In the genomic region with DNA sequence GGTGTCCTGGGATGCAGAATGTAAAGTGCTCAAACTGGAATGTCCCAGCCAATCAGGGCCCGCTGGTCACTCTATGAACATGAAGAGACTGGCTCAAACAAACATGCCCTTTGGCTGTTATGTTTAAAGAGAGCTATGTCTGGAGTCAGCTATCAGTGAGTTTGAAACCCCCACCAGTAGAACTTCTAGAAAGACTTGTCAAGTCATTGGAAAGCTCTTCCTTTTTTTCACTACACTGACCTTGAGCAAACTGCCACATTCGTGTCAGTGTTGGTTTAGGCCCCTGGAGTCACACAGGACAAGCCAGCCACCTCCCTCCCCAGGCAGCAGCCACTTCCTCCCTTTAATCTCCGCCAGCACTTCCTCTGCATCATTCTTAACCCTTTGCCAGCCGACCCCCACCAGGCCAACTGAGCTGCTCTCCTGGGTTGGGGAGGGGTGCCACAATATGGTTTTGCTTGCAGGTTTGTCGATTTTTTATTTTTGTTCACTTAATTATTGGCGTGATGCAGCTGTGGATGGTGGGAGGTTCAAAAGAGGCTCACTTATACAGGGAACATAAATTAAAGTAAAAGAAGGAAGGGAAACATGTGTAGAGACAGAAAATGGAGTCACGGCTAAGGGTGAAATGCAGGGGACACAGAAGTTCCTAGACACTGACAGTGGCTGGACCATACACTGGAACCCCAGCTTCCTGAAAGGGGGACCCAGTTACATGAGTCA, we compare ENCODE assay signal across 9 cellular contexts. TPM values are rescaled to one million over a fixed set of nuclear protein-coding genes. Genes with fewer than 3 reads are reported as not detected.
DNase-seq lines count a peak whose midpoint lies in the region; TF ChIP-seq lines count a peak whose summit lies in the region.
"Had no signal": no experiment of that assay in that cellular context is flagged by ENCODE, and none has a peak within 500 bp of the region (broad histone marks: within the 10 kb centered on the region; RNA-seq: fewer than 3 reads in every experiment).

No MANE protein-coding gene starts in this region.

- H3K9me3 Mint-ChIP-seq in osteocyte (ENCODE audit: unreplicated experiment): no peaks in the 10 kb centered on the region

- TF ChIP-seq EP300 in esophagus muscularis mucosa (IDR thresholded peaks at IDR 0.05): no peak

- CTCF ChIA-PET in RWPE1 (lab: Yijun Ruan, JAX): interaction anchor here (0.6 kb wide), 1 partner anchor 132 kb away, joined by 9 read pairs; no protein-coding TSS in a partner anchor

- TF ChIP-seq POLR2A in esophagus muscularis mucosa (IDR thresholded peaks at IDR 0.05; ENCODE audit: low read depth): no peak

- H3K4me3 ChIP-seq in esophagus muscularis mucosa: no peak overlapping the region

- POLR2A ChIA-PET in RWPE1 (lab: Yijun Ruan, JAX; ENCODE audit: low non-redundant PET): interaction anchor here (0.5 kb wide), 1 partner anchor 206 kb away, joined by 4 read pairs; no protein-coding TSS in a partner anchor

- H3K4me1 Mint-ChIP-seq in osteocyte (ENCODE audit: unreplicated experiment): peaks cover 64% of the 10 kb centered on the region

- H3K36me3 ChIP-seq in esophagus muscularis mucosa: no peaks in the 10 kb centered on the region

- H3K27ac Mint-ChIP-seq in osteocyte (ENCODE audit: unreplicated experiment): peak overlapping the region; percentile 96

- H3K4me3 Mint-ChIP-seq in osteocyte (ENCODE audit: unreplicated experiment): peak overlapping the region; percentile 10

- H3K27me3 ChIP-seq in esophagus muscularis mucosa: peaks cover 0 to 4% (median 0%) of the 10 kb centered on the region in 4 donors
- H3K27me3 ChIP-seq: foreskin keratinocyte had no signal

- no peaks in the 10 kb centered on the region for H3K27me3 Mint-ChIP-seq in osteocyte (ENCODE audit: unreplicated experiment)

- H3K36me3 Mint-ChIP-seq in osteocyte (ENCODE audit: unreplicated experiment): peaks cover 20% of the 10 kb centered on the region

- TF ChIP-seq CTCF in esophagus muscularis mucosa (IDR thresholded peaks at IDR 0.05) (no peak), osteocyte (IDR thresholded peaks at IDR 0.05) (no peak), RWPE1 (conservative IDR thresholded peaks at IDR 0.05; ENCODE audit: low read depth) (no peak)

- peak overlapping the region; percentile 45 to 53 (median 47) for H3K27ac ChIP-seq in esophagus muscularis mucosa (replicated peaks in 1 of 4)
- H3K27ac ChIP-seq in RWPE1: no peak overlapping the region
- H3K27ac ChIP-seq: foreskin keratinocyte had no signal

- intact Hi-C loops in esophagus muscularis mucosa (cut with DNase I): no loop called here

- DNase-seq in EH (ENCODE audit: low read depth): peak; percentile 9
- DNase-seq in RPMI7951 (ENCODE audit: low read depth): peak; percentile 73
- DNase-seq in esophagus muscularis mucosa (ENCODE audit: extremely low spot score): no peak
- no peak for DNase-seq in osteocyte (ENCODE audit: extremely low spot score, unreplicated experiment)
- DNase-seq in RWPE1 (ENCODE audit: low spot score): no peak
- DNase-seq in stimulated activated CD8-positive, alpha-beta memory T cell treated with anti-CD3 and anti-CD28 coated beads, Interleukin-4, amount 100 ng/mL, for 48 hours: no peak
- DNase-seq in foreskin melanocyte: no peak
- DNase-seq in HPDE6-E6E7 (ENCODE audit: extremely low spot score): no peak
- DNase-seq: foreskin keratinocyte had no signal

- H3K4me1 ChIP-seq in esophagus muscularis mucosa: peaks cover 24 to 52% (median 45%) of the 10 kb centered on the region in 4 donors
- H3K4me1 ChIP-seq: foreskin keratinocyte had no signal

- H3K9me3 ChIP-seq in esophagus muscularis mucosa: no peaks in the 10 kb centered on the region

- WGBS in esophagus muscularis mucosa: 56% methylated on average over 7 of the region's 7 CpGs

RNA-seq across cellular contexts. Expression of gene CMKLR1, which starts 25.3 kb away (rescaled TPM):
- total RNA-seq in RPMI7951 (2014; rRNA removed; shearing (Covaris generic)): 34.5 and 43.6 TPM in 2 replicates
- total RNA-seq in esophagus muscularis mucosa: 10 to 100 TPM; 10.2 to 14.5 (median 12.6) TPM
- 47.5 and 48.5 TPM in 2 replicates for total RNA-seq in osteocyte
- total RNA-seq: foreskin keratinocyte had no signal

Comparison
In these comparisons a context has a peak if more than half of its experiments do, and no peak if none do; other contexts are left out.
1. DNase-seq: peak in EH (single experiment) and RPMI7951 (single experiment); none in esophagus muscularis mucosa (single experiment), osteocyte (single experiment), RWPE1 (single experiment), stimulated activated CD8-positive, alpha-beta memory T cell treated with anti-CD3 and anti-CD28 coated beads, Interleukin-4, amount 100 ng/mL, for 48 hours (single experiment), foreskin melanocyte (single experiment) and HPDE6-E6E7 (single experiment).